Comparison of ENCODE assay signal across 22 cellular contexts in genomic region chr5:56451742-56452141, GRCh38.
"Had no signal": no experiment of that assay in that cellular context is flagged by ENCODE, and none has a peak within 500 bp of the region (broad histone marks: within the 10 kb centered on the region; RNA-seq: fewer than 3 reads in every experiment).

No MANE protein-coding gene starts in this region.

- H3K36me3 Mint-ChIP-seq: mesothelial cell of epicardium; natural killer cell; stimulated activated naive B cell treated with anti-CD40 and anti-IgM and Interleukin-4, amounts not matched to agents 10 μg/mL and 1 μg/mL and 100 μg/mL, for 72 hours had no signal

- H3K27ac ChIP-seq: epithelial cell of prostate, heart left ventricle, psoas muscle, right lobe of liver, spleen, thoracic aorta, transverse colon had no signal

- DNase-seq: effector memory CD8-positive, alpha-beta T cell; foreskin melanocyte; heart left ventricle; hippocampal formation; left colon; natural killer cell; occipital lobe; pancreas; psoas muscle; retina; right lobe of liver; spleen; stimulated activated CD4-positive, alpha-beta T cell treated with anti-CD3 and anti-CD28 coated beads, Interleukin-15, amount 100 ng/mL, for 24 hours; stimulated activated CD4-positive, alpha-beta T cell treated with anti-CD3 and anti-CD28 coated beads, Interleukin-1b, Interleukin-23, amount 100 ng/mL, for 48 hours; stimulated activated CD4-positive, alpha-beta T cell treated with anti-CD3 and anti-CD28 coated beads, Interleukin-4, amount 100 ng/mL, for 24 hours; stimulated activated naive B cell treated with anti-CD40 and anti-IgM and Interleukin-4, amounts not matched to agents 10 μg/mL and 1 μg/mL and 100 μg/mL, for 72 hours; stimulated activated naive CD8-positive, alpha-beta T cell treated with anti-CD3 and anti-CD28 coated beads, Interleukin-15, amount 100 ng/mL, for 72 hours; transverse colon had no signal

- H3K27me3 ChIP-seq: heart left ventricle, pancreas, right lobe of liver, spleen, transverse colon had no signal

- H3K27me3 Mint-ChIP-seq: dendritic cell treated with granulocyte-macrophage colony-stimulating factor and Interleukin-4, amounts not matched to agents 40 ng/mL and 50 ng/mL, for 4 days; stimulated activated naive B cell treated with anti-CD40 and anti-IgM and Interleukin-4, amounts not matched to agents 10 μg/mL and 1 μg/mL and 100 μg/mL, for 72 hours; stimulated activated naive CD8-positive, alpha-beta T cell treated with anti-CD3 and anti-CD28 coated beads, Interleukin-15, amount 100 ng/mL, for 72 hours had no signal

- H3K36me3 ChIP-seq: heart left ventricle, pancreas, right lobe of liver, spleen, thoracic aorta, transverse colon had no signal

- H3K4me1 ChIP-seq: pancreas, psoas muscle, right lobe of liver, spleen, transverse colon had no signal

- H3K4me1 Mint-ChIP-seq: stimulated activated naive CD8-positive, alpha-beta T cell treated with anti-CD3 and anti-CD28 coated beads, Interleukin-15, amount 100 ng/mL, for 72 hours had no signal

- H3K9me3 Mint-ChIP-seq: dendritic cell treated with granulocyte-macrophage colony-stimulating factor and Interleukin-4, amounts not matched to agents 40 ng/mL and 50 ng/mL, for 4 days; effector memory CD8-positive, alpha-beta T cell; mesothelial cell of epicardium; natural killer cell; stimulated activated naive CD8-positive, alpha-beta T cell treated with anti-CD3 and anti-CD28 coated beads, Interleukin-15, amount 100 ng/mL, for 72 hours had no signal

- H3K9me3 ChIP-seq: heart left ventricle, pancreas, psoas muscle, right lobe of liver, spleen, thoracic aorta, transverse colon had no signal

- H3K27ac Mint-ChIP-seq: dendritic cell treated with granulocyte-macrophage colony-stimulating factor and Interleukin-4, amounts not matched to agents 40 ng/mL and 50 ng/mL, for 4 days; effector memory CD8-positive, alpha-beta T cell; mesothelial cell of epicardium; natural killer cell; stimulated activated naive B cell treated with anti-CD40 and anti-IgM and Interleukin-4, amounts not matched to agents 10 μg/mL and 1 μg/mL and 100 μg/mL, for 72 hours; stimulated activated naive CD8-positive, alpha-beta T cell treated with anti-CD3 and anti-CD28 coated beads, Interleukin-15, amount 100 ng/mL, for 72 hours had no signal

- ATAC-seq: effector memory CD8-positive, alpha-beta T cell; heart left ventricle; left colon; natural killer cell; psoas muscle; right lobe of liver; stimulated activated naive B cell treated with anti-CD40 and anti-IgM and Interleukin-4, amounts not matched to agents 10 μg/mL and 1 μg/mL and 100 μg/mL, for 72 hours; stimulated activated naive CD8-positive, alpha-beta T cell treated with anti-CD3 and anti-CD28 coated beads, Interleukin-15, amount 100 ng/mL, for 72 hours had no signal

- H3K4me3 ChIP-seq: heart left ventricle, pancreas, psoas muscle, right lobe of liver, spleen, thoracic aorta, transverse colon had no signal

- H3K4me3 Mint-ChIP-seq: dendritic cell treated with granulocyte-macrophage colony-stimulating factor and Interleukin-4, amounts not matched to agents 40 ng/mL and 50 ng/mL, for 4 days; effector memory CD8-positive, alpha-beta T cell; mesothelial cell of epicardium; natural killer cell; stimulated activated naive B cell treated with anti-CD40 and anti-IgM and Interleukin-4, amounts not matched to agents 10 μg/mL and 1 μg/mL and 100 μg/mL, for 72 hours; stimulated activated naive CD8-positive, alpha-beta T cell treated with anti-CD3 and anti-CD28 coated beads, Interleukin-15, amount 100 ng/mL, for 72 hours had no signal
